ENCODE assay signal across 11 cellular contexts in the genomic region with DNA sequence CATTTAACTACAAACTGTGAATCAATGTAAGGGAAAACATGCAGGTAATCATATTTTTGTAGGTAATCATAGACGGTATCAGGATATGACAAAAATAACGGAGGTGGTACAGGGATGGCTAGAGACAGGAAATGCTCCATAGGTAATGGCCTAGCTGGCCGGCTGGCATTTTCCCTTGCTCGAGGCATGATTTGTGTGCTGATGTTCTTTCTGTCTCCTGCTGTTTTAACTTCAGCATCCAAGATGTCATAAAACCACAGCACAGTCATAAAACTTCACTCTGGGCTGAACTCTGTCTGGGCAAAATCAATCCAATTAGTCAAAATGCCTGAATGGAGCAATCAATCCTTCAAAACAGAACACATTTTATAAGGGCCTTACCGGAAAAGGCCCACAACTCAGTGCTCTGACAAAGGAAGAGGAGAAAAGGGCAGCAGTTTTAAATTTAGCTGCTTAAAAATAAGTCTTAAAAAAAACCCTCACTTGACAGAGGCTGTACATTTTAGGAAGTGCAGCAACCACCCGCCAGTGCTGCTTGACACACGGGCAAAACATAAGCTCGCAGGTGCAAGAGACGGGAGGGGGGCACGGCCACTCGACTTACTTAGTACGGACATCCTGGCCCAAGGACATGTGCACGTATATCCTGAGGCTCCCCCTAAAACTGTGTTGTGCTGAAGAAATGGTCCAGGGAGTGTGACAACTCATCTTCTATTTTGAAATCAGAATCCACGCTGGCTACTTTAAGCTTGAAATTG. TPM values are rescaled to one million over a fixed set of nuclear protein-coding genes. Genes with fewer than 3 reads are reported as not detected.
DNase-seq lines count a peak whose midpoint lies in the region; ATAC-seq and TF ChIP-seq lines count a peak whose summit lies in the region.
"Had no signal": no experiment of that assay in that cellular context is flagged by ENCODE, and none has a peak within 500 bp of the region (broad histone marks: within the 10 kb centered on the region; RNA-seq: fewer than 3 reads in every experiment).

No MANE protein-coding gene starts in this region.

- H3K4me3 Mint-ChIP-seq in activated T-cell treated with anti-CD3 and anti-CD28 coated beads, Interleukin-2, amount 50 U/mL, for 72 hours, result no peak overlapping the region
- no peak overlapping the region for H3K4me3 Mint-ChIP-seq in activated T-cell treated with anti-CD3 and anti-CD28 coated beads, Interleukin-2, amount 50 U/mL, for 4 hours
- no peak overlapping the region for H3K4me3 Mint-ChIP-seq in effector memory CD8-positive, alpha-beta T cell

- H3K79me2 ChIP-seq in OCI-LY1 (ENCODE audit: insufficient read depth, low read length), result no peaks in the 10 kb centered on the region

- H3K27me3 Mint-ChIP-seq in activated T-cell treated with anti-CD3 and anti-CD28 coated beads, Interleukin-2, amount 50 U/mL, for 72 hours (ENCODE audit: low read depth), result no peaks in the 10 kb centered on the region
- no peaks in the 10 kb centered on the region for H3K27me3 Mint-ChIP-seq in activated T-cell treated with anti-CD3 and anti-CD28 coated beads, Interleukin-2, amount 50 U/mL, for 4 hours (ENCODE audit: low read depth)
- H3K27me3 Mint-ChIP-seq in effector memory CD8-positive, alpha-beta T cell, result no peaks in the 10 kb centered on the region

- H3F3A ChIP-seq in OCI-LY1 (ENCODE audit: insufficient read depth, low read length), result no peaks in the 10 kb centered on the region

- H3K9me3 ChIP-seq in OCI-LY1 (ENCODE audit: low read length), result no peaks in the 10 kb centered on the region
- H3K9me3 ChIP-seq in skeletal muscle satellite cell (replicated peaks; ENCODE audit: low read length), result no peaks in the 10 kb centered on the region
- H3K9me3 ChIP-seq: left lung, psoas muscle had no signal

- no peaks in the 10 kb centered on the region for H4K20me1 ChIP-seq in OCI-LY1 (ENCODE audit: insufficient read depth, low read length)

- peak overlapping the region; percentile 8 for H3K27ac Mint-ChIP-seq in activated T-cell treated with anti-CD3 and anti-CD28 coated beads, Interleukin-2, amount 50 U/mL, for 72 hours
- peak overlapping the region; percentile 9 to 80 for H3K27ac Mint-ChIP-seq in effector memory CD8-positive, alpha-beta T cell

- H3K27me3 ChIP-seq in OCI-LY1 (ENCODE audit: insufficient read depth, low read length) (no peaks in the 10 kb centered on the region), skeletal muscle satellite cell (ENCODE audit: control insufficient read depth, insufficient read depth, low read length) (no peaks in the 10 kb centered on the region)
- H3K27me3 ChIP-seq: left lung had no signal

- H3K36me3 ChIP-seq in OCI-LY1 (ENCODE audit: insufficient read depth, low read length), result peaks cover 96% of the 10 kb centered on the region
- no peaks in the 10 kb centered on the region for H3K36me3 ChIP-seq in skeletal muscle satellite cell (ENCODE audit: insufficient read depth, low read length)

- H3K4me3 ChIP-seq in OCI-LY1 (ENCODE audit: low read depth, low read length, poor library complexity, severe bottlenecking), result peak overlapping the region; percentile 21
- H3K4me3 ChIP-seq in skeletal muscle satellite cell (ENCODE audit: low read length), result no peak overlapping the region
- H3K4me3 ChIP-seq: left lung, psoas muscle had no signal

- TF ChIP-seq CTCF in OCI-LY1 (IDR thresholded peaks at IDR 0.05; ENCODE audit: low read length), result no peak

- H3K4me2 ChIP-seq in OCI-LY1 (ENCODE audit: low read length) (peak overlapping the region; percentile 60), skeletal muscle satellite cell (ENCODE audit: low read length) (no peak overlapping the region)

- H3K4me1 Mint-ChIP-seq in activated T-cell treated with anti-CD3 and anti-CD28 coated beads, Interleukin-2, amount 50 U/mL, for 72 hours (ENCODE audit: low read depth), result peaks cover 19% of the 10 kb centered on the region
- peaks cover 12% of the 10 kb centered on the region for H3K4me1 Mint-ChIP-seq in activated T-cell treated with anti-CD3 and anti-CD28 coated beads, Interleukin-2, amount 50 U/mL, for 4 hours (ENCODE audit: low read depth)
- peaks cover 14 to 19% of the 10 kb centered on the region in 2 donors for H3K4me1 Mint-ChIP-seq in effector memory CD8-positive, alpha-beta T cell (ENCODE audit: low read depth in 2 of 2)

- H3K4me1 ChIP-seq in OCI-LY1 (ENCODE audit: insufficient read depth, low read length, severe bottlenecking) (peaks cover 75% of the 10 kb centered on the region), skeletal muscle satellite cell (ENCODE audit: control insufficient read depth, insufficient read depth, low read length) (peaks cover 28% of the 10 kb centered on the region)
- H3K4me1 ChIP-seq: psoas muscle had no signal

- peak overlapping the region; percentile 97 for H3K27ac ChIP-seq in OCI-LY1 (ENCODE audit: low read depth, low read length, poor library complexity, severe bottlenecking)
- H3K27ac ChIP-seq: left lung, psoas muscle had no signal

- H2AFZ ChIP-seq in OCI-LY1 (ENCODE audit: low read length), result no peak overlapping the region

- H3K9ac ChIP-seq in OCI-LY1 (ENCODE audit: low read length) (peak overlapping the region; percentile 51), skeletal muscle satellite cell (ENCODE audit: low read depth, low read length) (peak overlapping the region; percentile 36)

- H3K9me2 ChIP-seq in OCI-LY1 (ENCODE audit: low read depth, low read length), result no peaks in the 10 kb centered on the region

- H3K9me3 Mint-ChIP-seq in activated T-cell treated with anti-CD3 and anti-CD28 coated beads, Interleukin-2, amount 50 U/mL, for 72 hours, result no peaks in the 10 kb centered on the region
- no peaks in the 10 kb centered on the region for H3K9me3 Mint-ChIP-seq in activated T-cell treated with anti-CD3 and anti-CD28 coated beads, Interleukin-2, amount 50 U/mL, for 4 hours
- no peaks in the 10 kb centered on the region for H3K9me3 Mint-ChIP-seq in effector memory CD8-positive, alpha-beta T cell

- peaks cover 20 to 44% of the 10 kb centered on the region in 2 donors for H3K36me3 Mint-ChIP-seq in activated T-cell treated with anti-CD3 and anti-CD28 coated beads, Interleukin-2, amount 50 U/mL, for 72 hours (ENCODE audit: insufficient read depth in 2 of 2)
- H3K36me3 Mint-ChIP-seq in activated T-cell treated with anti-CD3 and anti-CD28 coated beads, Interleukin-2, amount 50 U/mL, for 4 hours (ENCODE audit: insufficient read depth), result peaks cover 57% of the 10 kb centered on the region
- H3K36me3 Mint-ChIP-seq in effector memory CD8-positive, alpha-beta T cell (ENCODE audit: insufficient read depth), result peaks cover 100% of the 10 kb centered on the region

- ATAC-seq in activated T-cell treated with anti-CD3 and anti-CD28 coated beads, Interleukin-2, amount 50 U/mL, for 72 hours (replicated peaks in 1 of 2), result no peak
- ATAC-seq in activated T-cell treated with anti-CD3 and anti-CD28 coated beads, Interleukin-2, amount 50 U/mL, for 4 hours, result no peak
- ATAC-seq in effector memory CD8-positive, alpha-beta T cell (replicated peaks), result no peak
- no peak for ATAC-seq in HG03039 (IDR thresholded peaks at IDR 0.05; ENCODE audit: unreplicated experiment)
- ATAC-seq in HG03432 (IDR thresholded peaks at IDR 0.05; ENCODE audit: unreplicated experiment), result no peak
- ATAC-seq: psoas muscle had no signal

- DNase-seq in activated T-cell treated with anti-CD3 and anti-CD28 coated beads, Interleukin-2, amount 50 U/mL, for 72 hours, result no peak
- DNase-seq in activated T-cell treated with anti-CD3 and anti-CD28 coated beads, Interleukin-2, amount 50 U/mL, for 4 hours, result no peak
- no peak for DNase-seq in effector memory CD8-positive, alpha-beta T cell
- DNase-seq in NCI-H2029 (lab: John Stamatoyannopoulos, UW), result no peak
- DNase-seq: psoas muscle, SHP77 treated with DMSO at 0.1 percent for 48 hours had no signal

RNA-seq across cellular contexts. Expression of a gene that starts 40.5 kb away (rescaled TPM):
- 10 to 100 TPM; 18.9 to 19.2 TPM for total RNA-seq in activated T-cell treated with anti-CD3 and anti-CD28 coated beads, Interleukin-2, amount 50 U/mL, for 72 hours
- total RNA-seq in activated T-cell treated with anti-CD3 and anti-CD28 coated beads, Interleukin-2, amount 50 U/mL, for 4 hours, result 1 to 10 TPM; 4.1 to 6.1 (median 6.0) TPM
- total RNA-seq in skeletal muscle satellite cell (2012; rRNA removed), result 0.51 and 4.8 TPM in 2 replicates
